11 cellular contexts compared by ENCODE assay signal in the genomic region with DNA sequence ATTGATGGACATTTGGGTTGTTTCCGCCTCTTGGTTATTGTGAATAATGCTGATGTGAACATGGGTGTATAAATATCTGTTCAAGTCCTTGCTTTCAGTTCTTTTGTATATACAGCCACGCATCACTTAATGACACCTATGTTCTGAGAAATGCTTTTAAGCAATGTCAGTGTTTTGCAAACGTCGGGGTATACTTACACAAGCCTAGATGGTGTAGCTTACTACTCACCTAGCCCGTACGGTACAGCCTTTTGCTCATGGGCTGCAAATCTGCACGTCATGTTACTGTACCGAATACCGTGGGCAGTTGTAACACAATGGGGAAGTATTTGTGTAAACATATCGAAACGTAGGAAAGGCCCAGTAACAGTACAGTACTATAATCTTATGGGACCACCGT. TPM values are rescaled to one million over a fixed set of nuclear protein-coding genes. Genes with fewer than 3 reads are reported as not detected.
DNase-seq lines count a peak whose midpoint lies in the region; ATAC-seq and TF ChIP-seq lines count a peak whose summit lies in the region.
"Had no signal": no experiment of that assay in that cellular context is flagged by ENCODE, and none has a peak within 500 bp of the region (broad histone marks: within the 10 kb centered on the region; RNA-seq: fewer than 3 reads in every experiment).

No MANE protein-coding gene starts in this region.

- H3K36me3 Mint-ChIP-seq in CD14-positive monocyte, result peaks cover 16 to 24% of the 10 kb centered on the region in 2 donors
- no peaks in the 10 kb centered on the region for H3K36me3 Mint-ChIP-seq in osteocyte (ENCODE audit: unreplicated experiment)

- H3K4me3 Mint-ChIP-seq in CD14-positive monocyte (peak overlapping the region; percentile 14 to 47), osteocyte (ENCODE audit: unreplicated experiment) (no peak overlapping the region)
- H3K4me3 Mint-ChIP-seq: endodermal cell had no signal

- DNase-seq in CD14-positive monocyte (ENCODE audit: low spot score) (peak; percentile 52), RPMI8226 (no peak), osteocyte (ENCODE audit: extremely low spot score, unreplicated experiment) (no peak), HCEC 1CT (no peak)
- no peak for DNase-seq in stimulated activated CD8-positive, alpha-beta memory T cell treated with anti-CD3 and anti-CD28 coated beads, Interleukin-4, amount 100 ng/mL, for 48 hours
- DNase-seq: endodermal cell, heart right ventricle, NCI-H446 treated with DMSO at 0.1 percent for 48 hours had no signal

- H3K4me1 Mint-ChIP-seq in CD14-positive monocyte (peaks cover 37% of the 10 kb centered on the region), osteocyte (ENCODE audit: unreplicated experiment) (peaks cover 2% of the 10 kb centered on the region)
- H3K4me1 Mint-ChIP-seq: endodermal cell had no signal

- peaks cover 8 to 16% (median 11%) of the 10 kb centered on the region in 7 donors for H3K9me3 Mint-ChIP-seq in CD14-positive monocyte
- peaks cover 5% of the 10 kb centered on the region for H3K9me3 Mint-ChIP-seq in osteocyte (ENCODE audit: unreplicated experiment)

- intact Hi-C loops in CD14-positive monocyte (cut with micrococcal nuclease), result no loop called here

- H3K27me3 Mint-ChIP-seq in CD14-positive monocyte (ENCODE audit: low read depth in 3 of 3) (peaks cover 0 to 5% (median 2%) of the 10 kb centered on the region in 3 donors), osteocyte (ENCODE audit: unreplicated experiment) (no peaks in the 10 kb centered on the region)

- ATAC-seq in GM19395 (IDR thresholded peaks at IDR 0.05; ENCODE audit: unreplicated experiment), result peak; percentile 47
- ATAC-seq in HG03378 (IDR thresholded peaks at IDR 0.05; ENCODE audit: unreplicated experiment), result peak; percentile 44
- ATAC-seq in esophagus mucosa, result peak; percentile 50

- H3K27ac Mint-ChIP-seq in CD14-positive monocyte, result peak overlapping the region in 5 of 7 donors; percentile 53 to 91 (median 81)
- no peak overlapping the region for H3K27ac Mint-ChIP-seq in osteocyte (ENCODE audit: unreplicated experiment)
- H3K27ac Mint-ChIP-seq: endodermal cell had no signal

- no peak for TF ChIP-seq CTCF in CD14-positive monocyte (IDR thresholded peaks at IDR 0.05)
- no peak for TF ChIP-seq CTCF in osteocyte (IDR thresholded peaks at IDR 0.05)

RNA-seq across cellular contexts. Expression of gene RALB, which starts 12.3 kb away (rescaled TPM):
- 100 to 1,000 TPM; 139 to 163 TPM for polyA plus RNA-seq in CD14-positive monocyte
- total RNA-seq in esophagus mucosa, result 81.2 TPM
- total RNA-seq in osteocyte, result 25.4 and 26.7 TPM in 2 replicates

RNA-seq across cellular contexts. Expression of gene TMEM185B, which starts 41.8 kb away (rescaled TPM):
- 10 to 100 TPM; 18.1 to 20.4 TPM for polyA plus RNA-seq in CD14-positive monocyte
- 20.3 TPM for total RNA-seq in esophagus mucosa
- total RNA-seq in osteocyte, result 35.9 and 41.2 TPM in 2 replicates
